ENCODE assay signal across 8 cellular contexts in genomic region chr3:157130138-157130880, GRCh38. TPM values are rescaled to one million over a fixed set of nuclear protein-coding genes. Genes with fewer than 3 reads are reported as not detected.
DNase-seq lines count a peak whose midpoint lies in the region; ATAC-seq and TF ChIP-seq lines count a peak whose summit lies in the region.

No MANE protein-coding gene starts in this region.

- DNase-seq in Daoy (ENCODE audit: low read depth) (peak; percentile 92), NCI-H1436 treated with DMSO at 0.1 percent for 48 hours (lab: John Stamatoyannopoulos, UW) (peak; percentile 41), chondrocyte (ENCODE audit: low spot score) (no peak), lower leg skin (ENCODE audit: low spot score in 2 of 2) (peak; percentile 46 to 87)
- peak; percentile 86 for DNase-seq in activated CD4-positive, alpha-beta T cell treated with anti-CD3 and anti-CD28 coated beads for 36 hours
- DNase-seq in stimulated activated CD4-positive, alpha-beta T cell treated with anti-CD3 and anti-CD28 coated beads, Interleukin-4, amount 100 ng/mL, for 48 hours (ENCODE audit: low read depth in 2 of 2), result peak; percentile 51 to 53

- H3K27me3 Mint-ChIP-seq in activated CD4-positive, alpha-beta T cell treated with anti-CD3 and anti-CD28 coated beads for 36 hours, result no peaks in the 10 kb centered on the region
- H3K27me3 Mint-ChIP-seq in chondrocyte (ENCODE audit: low read depth), result no peaks in the 10 kb centered on the region

- intact Hi-C loops in activated CD4-positive, alpha-beta T cell treated with anti-CD3 and anti-CD28 coated beads for 36 hours (cut with DNase I, micrococcal nuclease), result loop anchor here (1.0 to 5.0 kb wide), 3 partner anchors 578 to 980 kb away; no protein-coding TSS in a partner anchor
- intact Hi-C loops in lower leg skin (cut with DNase I; ENCODE audit: low total_unique reads), result loop anchor here (10.0 kb wide), 1 partner anchor 456 kb away; the partner anchor contains the start of gene TIPARP

- H3K4me1 Mint-ChIP-seq in activated CD4-positive, alpha-beta T cell treated with anti-CD3 and anti-CD28 coated beads for 36 hours, result peaks cover 75% of the 10 kb centered on the region
- peaks cover 56% of the 10 kb centered on the region for H3K4me1 Mint-ChIP-seq in chondrocyte (ENCODE audit: low read depth)

- no peaks in the 10 kb centered on the region for H3K9me3 Mint-ChIP-seq in activated CD4-positive, alpha-beta T cell treated with anti-CD3 and anti-CD28 coated beads for 36 hours (ENCODE audit: low read depth)
- no peaks in the 10 kb centered on the region for H3K9me3 Mint-ChIP-seq in chondrocyte (ENCODE audit: low read depth)

- no peaks in the 10 kb centered on the region for H3K36me3 Mint-ChIP-seq in activated CD4-positive, alpha-beta T cell treated with anti-CD3 and anti-CD28 coated beads for 36 hours (ENCODE audit: low read depth)
- H3K36me3 Mint-ChIP-seq in chondrocyte (ENCODE audit: low read depth), result no peaks in the 10 kb centered on the region

- POLR2A ChIA-PET in activated CD4-positive, alpha-beta T cell treated with anti-CD3 and anti-CD28 coated beads for 36 hours (lab: Charles Lee), result interaction anchor here (1.2 to 4.7 kb wide), 2 partner anchors 28 to 43 kb away, joined by 5 to 35 read pairs; no protein-coding TSS in a partner anchor

- H3K4me3 ChIP-seq in lower leg skin (ENCODE audit: low read depth, poor library complexity, severe bottlenecking), result no peak overlapping the region

- CTCF ChIA-PET in activated CD4-positive, alpha-beta T cell treated with anti-CD3 and anti-CD28 coated beads for 36 hours (lab: Charles Lee), result interaction anchor here (0.6 to 4.0 kb wide), 17 partner anchors 9 to 1037 kb away, joined by 3 to 29 read pairs (median 3); no protein-coding TSS in a partner anchor

- peak; percentile 19 for ATAC-seq in activated CD4-positive, alpha-beta T cell treated with anti-CD3 and anti-CD28 coated beads for 36 hours
- ATAC-seq in GM19397 (IDR thresholded peaks at IDR 0.05; ENCODE audit: unreplicated experiment) (no peak), HG02759 (IDR thresholded peaks at IDR 0.05; ENCODE audit: unreplicated experiment) (no peak)

- peak overlapping the region; percentile 95 for H3K27ac Mint-ChIP-seq in activated CD4-positive, alpha-beta T cell treated with anti-CD3 and anti-CD28 coated beads for 36 hours
- peak overlapping the region; percentile 97 for H3K27ac Mint-ChIP-seq in chondrocyte (ENCODE audit: unreplicated experiment)

- no peak for TF ChIP-seq POLR2A in lower leg skin (IDR thresholded peaks at IDR 0.05)

- peak overlapping the region; percentile 57 for H3K4me3 Mint-ChIP-seq in activated CD4-positive, alpha-beta T cell treated with anti-CD3 and anti-CD28 coated beads for 36 hours
- peak overlapping the region; percentile 14 for H3K4me3 Mint-ChIP-seq in chondrocyte (ENCODE audit: unreplicated experiment)

- TF ChIP-seq CTCF in chondrocyte (IDR thresholded peaks at IDR 0.05) (peak; percentile 95), lower leg skin (IDR thresholded peaks at IDR 0.05) (no peak)

- WGBS in lower leg skin, 2 donors, result 21 to 27% methylated on average over 23 to 24 of the region's 24 CpGs

RNA-seq across cellular contexts. Expression of gene CCNL1, which starts 29.6 kb away (rescaled TPM):
- 91.7 and 94.9 TPM in 2 replicates for total RNA-seq in Daoy (2014; rRNA removed; shearing (Covaris generic))
- 100 to 1,000 TPM; 163 to 215 TPM for total RNA-seq in activated CD4-positive, alpha-beta T cell treated with anti-CD3 and anti-CD28 coated beads for 36 hours
- total RNA-seq in chondrocyte (63.9 to 73.1 TPM (median 70.0 TPM) in 3 replicates), lower leg skin (100 to 1,000 TPM; 113 to 308 (median 155) TPM)
